In genomic region chr1:23960291-23960718, GRCh38 we compare ENCODE assay signal across 2 cellular contexts.
TF ChIP-seq lines count a peak whose summit lies in the region.

No MANE protein-coding gene starts in this region.

TF ChIP-seq in SK-N-SH, 30 proteins besides CTCF, POLR2A, EP300 and RAD21 (continued from another document):
- TF ChIP-seq, protein P1, sequence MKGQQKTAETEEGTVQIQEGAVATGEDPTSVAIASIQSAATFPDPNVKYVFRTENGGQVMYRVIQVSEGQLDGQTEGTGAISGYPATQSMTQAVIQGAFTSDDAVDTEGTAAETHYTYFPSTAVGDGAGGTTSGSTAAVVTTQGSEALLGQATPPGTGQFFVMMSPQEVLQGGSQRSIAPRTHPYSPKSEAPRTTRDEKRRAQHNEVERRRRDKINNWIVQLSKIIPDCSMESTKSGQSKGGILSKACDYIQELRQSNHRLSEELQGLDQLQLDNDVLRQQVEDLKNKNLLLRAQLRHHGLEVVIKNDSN (IDR thresholded peaks at IDR 0.05; ENCODE audit: borderline replicate concordance, low read depth) = no peak
- TF ChIP-seq YY1 (IDR thresholded peaks at IDR 0.05; ENCODE audit: low read depth) (no peak), TAF1 (IDR thresholded peaks at IDR 0.05; ENCODE audit: borderline replicate concordance, low read depth, low read length) (no peak), MAX (IDR thresholded peaks at IDR 0.05; ENCODE audit: low read depth) (no peak), RXRA (IDR thresholded peaks at IDR 0.05; ENCODE audit: borderline replicate concordance, low read depth) (no peak), POLR2AphosphoS5 (IDR thresholded peaks at IDR 0.05; ENCODE audit: low read depth, low read length) (no peak), FOXM1 (IDR thresholded peaks at IDR 0.05; ENCODE audit: low read depth) (no peak), SIN3A (IDR thresholded peaks at IDR 0.05; ENCODE audit: borderline replicate concordance, low read depth, low read length) (no peak)
- TF ChIP-seq, protein P2, sequence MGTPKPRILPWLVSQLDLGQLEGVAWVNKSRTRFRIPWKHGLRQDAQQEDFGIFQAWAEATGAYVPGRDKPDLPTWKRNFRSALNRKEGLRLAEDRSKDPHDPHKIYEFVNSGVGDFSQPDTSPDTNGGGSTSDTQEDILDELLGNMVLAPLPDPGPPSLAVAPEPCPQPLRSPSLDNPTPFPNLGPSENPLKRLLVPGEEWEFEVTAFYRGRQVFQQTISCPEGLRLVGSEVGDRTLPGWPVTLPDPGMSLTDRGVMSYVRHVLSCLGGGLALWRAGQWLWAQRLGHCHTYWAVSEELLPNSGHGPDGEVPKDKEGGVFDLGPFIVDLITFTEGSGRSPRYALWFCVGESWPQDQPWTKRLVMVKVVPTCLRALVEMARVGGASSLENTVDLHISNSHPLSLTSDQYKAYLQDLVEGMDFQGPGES (IDR thresholded peaks at IDR 0.05; ENCODE audit: low read depth, low read length) = no peak
TF ChIP-seq in SK-N-SH: peak in this region for 0.

TF ChIP-seq in SK-N-SH treated with all-trans-retinoic acid at 6 μM for 48 hours, 23 proteins besides CTCF, POLR2A, EP300 and RAD21 (continued from another document):
- TF ChIP-seq, protein P3, sequence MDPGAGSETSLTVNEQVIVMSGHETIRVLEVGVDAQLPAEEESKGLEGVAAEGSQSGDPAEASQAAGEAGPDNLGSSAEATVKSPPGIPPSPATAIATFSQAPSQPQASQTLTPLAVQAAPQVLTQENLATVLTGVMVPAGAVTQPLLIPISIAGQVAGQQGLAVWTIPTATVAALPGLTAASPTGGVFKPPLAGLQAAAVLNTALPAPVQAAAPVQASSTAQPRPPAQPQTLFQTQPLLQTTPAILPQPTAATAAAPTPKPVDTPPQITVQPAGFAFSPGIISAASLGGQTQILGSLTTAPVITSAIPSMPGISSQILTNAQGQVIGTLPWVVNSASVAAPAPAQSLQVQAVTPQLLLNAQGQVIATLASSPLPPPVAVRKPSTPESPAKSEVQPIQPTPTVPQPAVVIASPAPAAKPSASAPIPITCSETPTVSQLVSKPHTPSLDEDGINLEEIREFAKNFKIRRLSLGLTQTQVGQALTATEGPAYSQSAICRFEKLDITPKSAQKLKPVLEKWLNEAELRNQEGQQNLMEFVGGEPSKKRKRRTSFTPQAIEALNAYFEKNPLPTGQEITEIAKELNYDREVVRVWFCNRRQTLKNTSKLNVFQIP (CRISPR knock-in tag; IDR thresholded peaks at IDR 0.05; ENCODE audit: borderline replicate concordance, low read depth) = no peak
- TF ChIP-seq ESRRG (CRISPR knock-in tag; IDR thresholded peaks at IDR 0.05) (no peak), RARB (CRISPR knock-in tag; IDR thresholded peaks at IDR 0.05) (no peak), ZNF565 (CRISPR knock-in tag; conservative IDR thresholded peaks at IDR 0.05; ENCODE audit: low read depth) (no peak), ZFP30 (CRISPR knock-in tag; IDR thresholded peaks at IDR 0.05) (no peak), OSR1 (CRISPR knock-in tag; IDR thresholded peaks at IDR 0.05) (no peak), GLIS3 (CRISPR knock-in tag; IDR thresholded peaks at IDR 0.05) (no peak), ARNTL (CRISPR knock-in tag; IDR thresholded peaks at IDR 0.05; ENCODE audit: borderline replicate concordance, low read depth) (no peak), TSHZ2 (CRISPR knock-in tag; IDR thresholded peaks at IDR 0.05) (no peak), SNAI2 (CRISPR knock-in tag; IDR thresholded peaks at IDR 0.05) (no peak), ZNF70 (CRISPR knock-in tag; IDR thresholded peaks at IDR 0.05) (no peak), TOX (CRISPR knock-in tag; IDR thresholded peaks at IDR 0.05; ENCODE audit: borderline replicate concordance) (no peak)
